17 cellular contexts compared by ENCODE assay signal in genomic region chr1:213277036-213277435, GRCh38.
"Had no signal": no experiment of that assay in that cellular context is flagged by ENCODE, and none has a peak within 500 bp of the region (broad histone marks: within the 10 kb centered on the region; RNA-seq: fewer than 3 reads in every experiment).

No MANE protein-coding gene starts in this region.

- H3K4me1 ChIP-seq: breast epithelium, esophagus squamous epithelium, heart right ventricle had no signal

- H3K27me3 Mint-ChIP-seq: activated naive CD8-positive, alpha-beta T cell treated with anti-CD3 and anti-CD28 coated beads for 36 hours; naive B cell; type B pancreatic cell had no signal

- DNase-seq: activated CD4-positive, alpha-beta T cell treated with anti-CD3 and anti-CD28 coated beads, Interleukin-2, amount 50 U/mL, for 48 hours; activated gamma-delta T cell; activated naive CD8-positive, alpha-beta T cell treated with anti-CD3 and anti-CD28 coated beads for 36 hours; activated T-cell treated with anti-CD3 and anti-CD28 coated beads, Interleukin-2, amount 50 U/mL, for 4 hours; aorta; esophagus squamous epithelium; foreskin melanocyte; heart right ventricle; naive B cell; posterior cingulate gyrus; right cardiac atrium; stimulated activated naive CD4-positive, alpha-beta T cell treated with Interleukin-2 at 50 U/mL for 16 hours; SW 1271 had no signal

- H3K36me3 ChIP-seq: breast epithelium had no signal

- H3K4me1 Mint-ChIP-seq: activated naive CD8-positive, alpha-beta T cell treated with anti-CD3 and anti-CD28 coated beads for 36 hours had no signal

- H3K9me3 ChIP-seq: breast epithelium, esophagus squamous epithelium, heart right ventricle had no signal

- H3K27me3 ChIP-seq: breast epithelium, esophagus squamous epithelium, heart right ventricle had no signal

- H3K4me3 ChIP-seq: breast epithelium, esophagus squamous epithelium, heart right ventricle had no signal

- H3K4me3 Mint-ChIP-seq: activated naive CD8-positive, alpha-beta T cell treated with anti-CD3 and anti-CD28 coated beads for 36 hours; activated T-cell treated with anti-CD3 and anti-CD28 coated beads, Interleukin-2, amount 50 U/mL, for 4 hours; mesothelial cell of epicardium; naive B cell; T-helper 2 cell treated with Interferon-gamma antibody and Interleukin-4, amounts not matched to agents 5 μg/mL and 100 μg/mL, for 36 hours; type B pancreatic cell had no signal

- H3K27ac Mint-ChIP-seq: activated naive CD8-positive, alpha-beta T cell treated with anti-CD3 and anti-CD28 coated beads for 36 hours; mesothelial cell of epicardium; naive B cell; T-helper 2 cell treated with Interferon-gamma antibody and Interleukin-4, amounts not matched to agents 5 μg/mL and 100 μg/mL, for 36 hours; type B pancreatic cell had no signal

- H3K9me3 Mint-ChIP-seq: activated naive CD8-positive, alpha-beta T cell treated with anti-CD3 and anti-CD28 coated beads for 36 hours; activated T-cell treated with anti-CD3 and anti-CD28 coated beads, Interleukin-2, amount 50 U/mL, for 4 hours; mesothelial cell of epicardium; naive B cell; T-helper 2 cell treated with Interferon-gamma antibody and Interleukin-4, amounts not matched to agents 5 μg/mL and 100 μg/mL, for 36 hours; type B pancreatic cell had no signal
